Comparison of ENCODE assay signal across 9 cellular contexts in genomic region chr9:75866273-75866871, GRCh38. TPM values are rescaled to one million over a fixed set of nuclear protein-coding genes. Genes with fewer than 3 reads are reported as not detected.
DNase-seq lines count a peak whose midpoint lies in the region; ATAC-seq, FAIRE-seq and TF ChIP-seq lines count a peak whose summit lies in the region.
"Had no signal": no experiment of that assay in that cellular context is flagged by ENCODE, and none has a peak within 500 bp of the region (broad histone marks: within the 10 kb centered on the region; RNA-seq: fewer than 3 reads in every experiment).

No MANE protein-coding gene starts in this region.

- H3K4me2 ChIP-seq in OCI-LY3 (ENCODE audit: low read length), result no peak overlapping the region

- no peaks in the 10 kb centered on the region for H3K27me3 ChIP-seq in OCI-LY3 (ENCODE audit: low read depth, low read length)

- no peak overlapping the region for H3K27ac ChIP-seq in OCI-LY3 (ENCODE audit: low read length)

- no peak overlapping the region for H3K9ac ChIP-seq in OCI-LY3 (ENCODE audit: low read length)

- no peaks in the 10 kb centered on the region for H3K36me3 ChIP-seq in OCI-LY3 (replicated peaks; ENCODE audit: low read depth, low read length)

- no peak for ATAC-seq in activated CD8-positive, alpha-beta memory T cell treated with anti-CD3 and anti-CD28 coated beads, Interleukin-2, amount 10 ng/mL, durations not matched to agents 7 days and 5 days
- ATAC-seq in HG02852 (IDR thresholded peaks at IDR 0.05; ENCODE audit: unreplicated experiment) (peak; percentile 66), GM19023 (IDR thresholded peaks at IDR 0.05; ENCODE audit: unreplicated experiment) (no peak)

- no peak overlapping the region for H3K4me3 ChIP-seq in OCI-LY3 (ENCODE audit: low read length)
- no peak overlapping the region for H3K4me3 ChIP-seq in astrocyte of the spinal cord (ENCODE audit: low read depth, low read length)

- H3K4me3 Mint-ChIP-seq in activated CD8-positive, alpha-beta memory T cell treated with anti-CD3 and anti-CD28 coated beads, Interleukin-2, amount 10 ng/mL, durations not matched to agents 7 days and 5 days, result no peak overlapping the region
- H3K4me3 Mint-ChIP-seq: dendritic cell treated with granulocyte-macrophage colony-stimulating factor and Interleukin-4, amounts not matched to agents 40 ng/mL and 50 ng/mL, for 4 days had no signal

- H2AFZ ChIP-seq in OCI-LY3 (ENCODE audit: low read depth, low read length), result no peak overlapping the region

- CTCF ChIA-PET in activated CD8-positive, alpha-beta memory T cell treated with anti-CD3 and anti-CD28 coated beads, Interleukin-2, amount 10 ng/mL, durations not matched to agents 7 days and 5 days (lab: Charles Lee), result interaction anchor here (0.6 to 1.7 kb wide), 15 partner anchors 9 to 1093 kb away, joined by 3 to 9 read pairs (median 4); partner anchors contain the start of gene PCSK5

- no peaks in the 10 kb centered on the region for H4K20me1 ChIP-seq in OCI-LY3 (ENCODE audit: insufficient read depth, low read length)

- no peaks in the 10 kb centered on the region for H3K4me1 Mint-ChIP-seq in activated CD8-positive, alpha-beta memory T cell treated with anti-CD3 and anti-CD28 coated beads, Interleukin-2, amount 10 ng/mL, durations not matched to agents 7 days and 5 days

- H3K27ac Mint-ChIP-seq in activated CD8-positive, alpha-beta memory T cell treated with anti-CD3 and anti-CD28 coated beads, Interleukin-2, amount 10 ng/mL, durations not matched to agents 7 days and 5 days, result no peak overlapping the region
- H3K27ac Mint-ChIP-seq: dendritic cell treated with granulocyte-macrophage colony-stimulating factor and Interleukin-4, amounts not matched to agents 40 ng/mL and 50 ng/mL, for 4 days had no signal

- no peaks in the 10 kb centered on the region for H3K36me3 Mint-ChIP-seq in activated CD8-positive, alpha-beta memory T cell treated with anti-CD3 and anti-CD28 coated beads, Interleukin-2, amount 10 ng/mL, durations not matched to agents 7 days and 5 days

- peak; percentile 42 for DNase-seq in activated CD8-positive, alpha-beta memory T cell treated with anti-CD3 and anti-CD28 coated beads, Interleukin-2, amount 10 ng/mL, durations not matched to agents 7 days and 5 days
- no peak for DNase-seq in activated CD8-positive, alpha-beta memory T cell treated with anti-CD3 and anti-CD28 coated beads for 24 hours
- DNase-seq in astrocyte of the spinal cord (ENCODE audit: low read depth, low spot score), result peak; percentile 70
- peak; percentile 22 for DNase-seq in stimulated activated CD8-positive, alpha-beta memory T cell treated with anti-CD3 and anti-CD28 coated beads, Interleukin-15, amount 100 ng/mL, for 1 hour (ENCODE audit: low read depth)

- no peaks in the 10 kb centered on the region for H3K9me3 ChIP-seq in OCI-LY3 (ENCODE audit: insufficient read depth, low read length)

- in situ Hi-C loops in astrocyte of the spinal cord (cut with HindIII; ENCODE audit: low sequenced_read_pairs), result no loop called here

- peak; percentile 88 for FAIRE-seq in islet of Langerhans (lab: Jason Lieb, UNC)

- no peaks in the 10 kb centered on the region for H3K79me2 ChIP-seq in OCI-LY3 (ENCODE audit: low read length)

- H3K4me1 ChIP-seq in OCI-LY3 (ENCODE audit: low read length), result peaks cover 11% of the 10 kb centered on the region

- H3K9me3 Mint-ChIP-seq in activated CD8-positive, alpha-beta memory T cell treated with anti-CD3 and anti-CD28 coated beads, Interleukin-2, amount 10 ng/mL, durations not matched to agents 7 days and 5 days (ENCODE audit: low read depth), result no peaks in the 10 kb centered on the region
- H3K9me3 Mint-ChIP-seq: dendritic cell treated with granulocyte-macrophage colony-stimulating factor and Interleukin-4, amounts not matched to agents 40 ng/mL and 50 ng/mL, for 4 days had no signal

- TF ChIP-seq CTCF in OCI-LY3 (IDR thresholded peaks at IDR 0.05; ENCODE audit: low read depth, low read length) (peak; percentile 65), astrocyte of the spinal cord (IDR thresholded peaks at IDR 0.05; ENCODE audit: low read depth, low read length) (peak; percentile 74)

- peaks cover 4% of the 10 kb centered on the region for H3K27me3 Mint-ChIP-seq in activated CD8-positive, alpha-beta memory T cell treated with anti-CD3 and anti-CD28 coated beads, Interleukin-2, amount 10 ng/mL, durations not matched to agents 7 days and 5 days

RNA-seq across cellular contexts. Expression of gene PCSK5, which starts 24.1 kb away (rescaled TPM):
- total RNA-seq in activated CD8-positive, alpha-beta memory T cell treated with anti-CD3 and anti-CD28 coated beads, Interleukin-2, amount 10 ng/mL, durations not matched to agents 7 days and 5 days, result 1 to 10 TPM; 1.1 to 2.0 TPM
